Comparison of ENCODE assay signal across 8 cellular contexts in the genomic region with DNA sequence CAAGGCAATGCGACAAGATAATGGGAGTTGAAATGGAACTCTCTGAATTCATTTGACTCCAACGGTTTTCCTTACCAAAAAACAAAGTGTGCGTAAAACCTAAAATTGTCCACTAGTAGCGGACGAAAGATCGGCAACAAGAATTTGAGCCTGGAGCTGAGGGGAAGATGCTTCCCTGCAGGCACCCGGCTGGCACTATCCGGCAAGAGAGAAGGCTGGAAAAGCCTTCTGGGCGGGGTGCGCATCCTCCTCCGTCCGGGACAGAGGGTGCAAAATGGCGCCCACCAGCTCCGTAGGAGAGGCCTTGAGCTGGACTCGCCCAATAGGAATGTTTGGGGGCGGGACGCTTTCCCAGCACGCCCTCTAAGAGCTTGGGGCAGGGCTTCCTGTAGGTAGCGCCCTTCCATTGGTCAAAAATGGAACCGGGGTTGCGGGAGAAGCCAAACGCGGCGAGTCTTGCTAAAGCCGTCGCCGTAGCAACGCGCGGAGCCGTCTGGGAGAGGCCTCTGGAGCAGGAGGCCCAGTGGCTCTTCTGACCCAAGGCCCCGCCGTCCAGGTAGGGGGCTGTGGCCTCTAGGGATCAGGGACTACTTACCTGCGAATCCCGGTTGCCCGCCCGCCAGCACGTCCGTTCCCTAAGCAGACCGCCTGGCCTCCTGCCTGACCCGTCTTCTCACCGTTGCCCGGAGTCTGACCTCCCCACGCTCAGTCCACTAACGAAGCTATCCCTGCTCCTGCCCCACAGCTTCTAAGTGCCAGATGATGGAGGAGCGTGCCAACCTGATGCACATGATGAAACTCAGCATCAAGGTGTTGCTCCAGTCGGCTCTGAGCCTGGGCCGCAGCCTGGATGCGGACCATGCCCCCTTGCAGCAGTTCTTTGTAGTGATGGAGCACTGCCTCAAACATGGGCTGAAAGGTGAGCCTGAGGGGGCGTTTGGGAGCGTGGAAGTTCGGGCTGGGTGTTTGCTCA. TPM values are rescaled to one million over a fixed set of nuclear protein-coding genes. Genes with fewer than 3 reads are reported as not detected.
DNase-seq lines count a peak whose midpoint lies in the region; ATAC-seq, FAIRE-seq and TF ChIP-seq lines count a peak whose summit lies in the region.

No MANE protein-coding gene starts in this region.

- no peaks in the 10 kb centered on the region for H3K27me3 ChIP-seq in HL-60 (ENCODE audit: insufficient read depth, poor library complexity, severe bottlenecking)
- H3K27me3 ChIP-seq in Panc1 (ENCODE audit: control insufficient read depth, insufficient read depth, low read length) = no peaks in the 10 kb centered on the region
- H3K27me3 ChIP-seq in neuron (ENCODE audit: insufficient read depth, low read length) = no peaks in the 10 kb centered on the region
- no peaks in the 10 kb centered on the region for H3K27me3 ChIP-seq in stomach smooth muscle (ENCODE audit: control insufficient read depth in 1 of 2, insufficient read depth in 2 of 2, low read length in 2 of 2)

- H3K36me3 ChIP-seq in Panc1 (ENCODE audit: control insufficient read depth, insufficient read depth, low read length) (peaks cover 14% of the 10 kb centered on the region), neuron (ENCODE audit: insufficient read depth, low read length) (peaks cover 23% of the 10 kb centered on the region), stomach smooth muscle (ENCODE audit: control insufficient read depth in 2 of 2, insufficient read depth in 2 of 2, low read length in 2 of 2) (peaks cover 12 to 16% of the 10 kb centered on the region in 2 donors)

- no peaks in the 10 kb centered on the region for H3K27me3 Mint-ChIP-seq in activated naive CD4-positive, alpha-beta T cell treated with anti-CD3 and anti-CD28 coated beads for 36 hours (ENCODE audit: low read depth)

- no peak for TF ChIP-seq CTCF in HL-60 (IDR thresholded peaks at IDR 0.05; ENCODE audit: insufficient read depth, low read length)
- no peak for TF ChIP-seq CTCF in Panc1 (IDR thresholded peaks at IDR 0.05)

- H3K27ac ChIP-seq in HL-60 (replicated peaks) = peak overlapping the region; percentile 67
- H3K27ac ChIP-seq in Panc1 (ENCODE audit: low read length) = peak overlapping the region; percentile 99
- H3K27ac ChIP-seq in stomach smooth muscle (ENCODE audit: low read length) = peak overlapping the region; percentile 82

- H3K4me1 ChIP-seq in Panc1 (ENCODE audit: control insufficient read depth, insufficient read depth, low read length) (peaks cover 9% of the 10 kb centered on the region; the same call in 1 of the 2 replicates), neuron (ENCODE audit: insufficient read depth, low read length) (peaks cover 12% of the 10 kb centered on the region), stomach smooth muscle (ENCODE audit: control insufficient read depth, insufficient read depth, low read length) (peaks cover 10% of the 10 kb centered on the region)

- H3K4me3 ChIP-seq in HL-60 (replicated peaks; ENCODE audit: insufficient read depth, low read length) (peak overlapping the region; percentile 62), Panc1 (ENCODE audit: low read depth in 2 of 2, low read length in 2 of 2) (peak overlapping the region; percentile 96 to 98), neuron (ENCODE audit: low read length) (peak overlapping the region; percentile 74), stomach smooth muscle (ENCODE audit: low read length in 2 of 2) (peak overlapping the region; percentile 76 to 92)

- peak; percentile 47 for FAIRE-seq in frontal cortex (lab: Jason Lieb, UNC)

- H3K9me3 ChIP-seq in Panc1 (ENCODE audit: control insufficient read depth, insufficient read depth, low read depth, low read length) (no peaks in the 10 kb centered on the region), neuron (ENCODE audit: low read length) (no peaks in the 10 kb centered on the region), stomach smooth muscle (ENCODE audit: control insufficient read depth in 2 of 2, low read length in 2 of 2) (no peaks in the 10 kb centered on the region)

- H3K27ac Mint-ChIP-seq in activated naive CD4-positive, alpha-beta T cell treated with anti-CD3 and anti-CD28 coated beads for 36 hours = peak overlapping the region; percentile 91

- H3K4me1 Mint-ChIP-seq in activated naive CD4-positive, alpha-beta T cell treated with anti-CD3 and anti-CD28 coated beads for 36 hours (ENCODE audit: low read depth) = peaks cover 14% of the 10 kb centered on the region

- peaks cover 22% of the 10 kb centered on the region for H3K36me3 Mint-ChIP-seq in activated naive CD4-positive, alpha-beta T cell treated with anti-CD3 and anti-CD28 coated beads for 36 hours (ENCODE audit: low read depth)

- ATAC-seq in GM19455 (IDR thresholded peaks at IDR 0.05; ENCODE audit: unreplicated experiment) = peak; percentile 95
- peak; percentile 100 for ATAC-seq in Panc1

- peak overlapping the region; percentile 44 for H2AFZ ChIP-seq in neuron (ENCODE audit: low read depth, low read length)

- CTCF ChIA-PET in Panc1 (lab: Charles Lee) = no interaction called here
- CTCF ChIA-PET in activated naive CD4-positive, alpha-beta T cell treated with anti-CD3 and anti-CD28 coated beads for 36 hours (lab: Charles Lee) = no interaction called here

- POLR2A ChIA-PET in Panc1 (lab: Charles Lee) = interaction anchor here (0.7 to 0.9 kb wide), 3 partner anchors 9 to 64 kb away, joined by 3 to 7 read pairs (median 3); a partner anchor contains a TSS

- no peaks in the 10 kb centered on the region for H3K9me3 Mint-ChIP-seq in activated naive CD4-positive, alpha-beta T cell treated with anti-CD3 and anti-CD28 coated beads for 36 hours

- in situ Hi-C loops in Panc1 (cut with HindIII; ENCODE audit: low pct_unique_long_range_greater_than_20kb, low sequenced_read_pairs) = no loop called here

- intact Hi-C loops in Panc1 (cut with micrococcal nuclease; ENCODE audit: unreplicated experiment) = no loop called here
- intact Hi-C loops in activated naive CD4-positive, alpha-beta T cell treated with anti-CD3 and anti-CD28 coated beads for 36 hours (cut with micrococcal nuclease) = loop anchor here (1.0 to 10.0 kb wide), 6 partner anchors 9 to 829 kb away; a partner anchor contains a TSS

- H3K4me3 Mint-ChIP-seq in activated naive CD4-positive, alpha-beta T cell treated with anti-CD3 and anti-CD28 coated beads for 36 hours = peak overlapping the region; percentile 93

- peak overlapping the region; percentile 61 to 90 for H3K9ac ChIP-seq in stomach smooth muscle (ENCODE audit: low read length in 2 of 2)

- BruUV-seq in Panc1 (replicated peaks; lab: Mats Ljungman, UMichigan) = no TSS peak

- peak; percentile 96 for DNase-seq in CD1c-positive myeloid dendritic cell (ENCODE audit: extremely low spot score)
- peak; percentile 84 to 93 for DNase-seq in HL-60 (ENCODE audit: low read depth in 1 of 2, low spot score in 1 of 2)
- peak; percentile 94 for DNase-seq in Panc1 (ENCODE audit: low read depth, low spot score)
- peak; percentile 98 for DNase-seq in activated naive CD4-positive, alpha-beta T cell treated with anti-CD3 and anti-CD28 coated beads for 36 hours
- DNase-seq in frontal cortex (ENCODE audit: low spot score in 2 of 2) = peak; percentile 86 to 97

RNA-seq across cellular contexts. Expression of a gene that starts 9.2 kb away (rescaled TPM):
- 66.3 TPM for total RNA-seq in Panc1 (2021; ENCODE audit: unreplicated experiment)
- 51.6 TPM for polyA plus RNA-seq in Panc1 (2012; ENCODE audit: insufficient read length)
- 10 to 100 TPM; 27.8 to 31.0 TPM for total RNA-seq in activated naive CD4-positive, alpha-beta T cell treated with anti-CD3 and anti-CD28 coated beads for 36 hours
- total RNA-seq in frontal cortex = 26.1 TPM

Comparison
In these comparisons a context has a peak if more than half of its experiments do, and no peak if none do; other contexts are left out.
1. Peak in every context shown above with its lines: DNase-seq, ATAC-seq, H3K4me3 ChIP-seq and H3K27ac ChIP-seq.